Comparison of ENCODE assay signal across 8 cellular contexts in the genomic region with DNA sequence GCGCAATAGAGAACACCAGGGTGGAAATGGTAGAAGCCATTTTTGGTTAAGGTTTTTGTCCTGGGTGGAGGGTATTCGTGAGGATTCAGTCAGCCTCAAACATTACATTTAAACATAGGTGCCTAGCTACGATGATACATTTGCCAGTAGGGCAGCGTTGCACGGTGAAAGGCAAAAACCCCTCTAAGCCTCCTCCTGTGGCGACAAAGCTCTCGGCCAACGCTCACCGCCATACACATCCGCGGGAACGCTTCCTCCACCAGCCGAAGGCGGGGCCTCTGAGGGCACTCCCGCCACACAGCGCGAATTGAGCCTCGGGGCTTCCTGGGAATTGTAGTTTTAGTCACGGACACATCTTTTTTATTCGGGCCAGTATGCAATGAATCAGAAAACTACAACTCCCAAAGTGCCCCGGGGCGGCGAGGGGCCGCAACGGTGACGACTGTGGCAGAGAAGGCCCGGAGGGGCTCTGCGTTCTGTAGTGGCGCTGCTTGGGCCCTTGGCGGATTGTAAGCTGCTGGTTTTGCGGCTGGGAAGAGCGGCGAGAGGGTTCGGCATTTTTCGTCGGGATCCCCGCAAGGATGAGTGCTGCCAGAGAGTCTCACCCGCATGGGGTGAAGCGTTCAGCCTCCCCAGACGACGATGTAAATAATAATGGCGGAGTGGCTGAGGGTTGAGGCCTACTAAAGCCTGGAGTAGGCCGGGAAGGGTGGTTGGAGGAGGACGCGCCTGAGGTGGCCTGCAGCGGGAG. TPM values are rescaled to one million over a fixed set of nuclear protein-coding genes. Genes with fewer than 3 reads are reported as not detected.
DNase-seq lines count a peak whose midpoint lies in the region; ATAC-seq, FAIRE-seq and TF ChIP-seq lines count a peak whose summit lies in the region.

TSS of gene C11orf58 (plus strand) at position 450 of the 751 bp plus-strand sequence. CDS start at position 582, 132 bp downstream.

- H3K4me3 Mint-ChIP-seq in type B pancreatic cell, result peak within 1 kb of the TSS; percentile 84

- no peaks in the 10 kb centered on the region for H3K27me3 Mint-ChIP-seq in type B pancreatic cell

- 0 to 1% (median 1%) methylated on average over 29 to 46 of the region's 46 CpGs for WGBS in adrenal gland, 4 donors
- WGBS in heart left ventricle, 4 donors, result 0 to 1% (median 1%) methylated on average over 42 to 46 of the region's 46 CpGs

- peaks cover 13% of the 10 kb centered on the region for H3K36me3 Mint-ChIP-seq in type B pancreatic cell

- H3K4me3 ChIP-seq in adrenal gland (peak within 1 kb of the TSS; percentile 65 to 100 (median 81)), heart left ventricle (peak within 1 kb of the TSS; percentile 36 to 94 (median 80))

- H3K36me3 ChIP-seq in adrenal gland (replicated peaks in 1 of 2) (no peaks in the 10 kb centered on the region), heart left ventricle (peaks cover 0 to 22% (median 12%) of the 10 kb centered on the region in 9 donors)

- H3K9me3 Mint-ChIP-seq in type B pancreatic cell, result no peaks in the 10 kb centered on the region

- FAIRE-seq in GM12892 (lab: Jason Lieb, UNC), result peak; percentile 98

- H3K27me3 ChIP-seq in adrenal gland (no peaks in the 10 kb centered on the region), heart left ventricle (no peaks in the 10 kb centered on the region)

- DNase-seq in GM12892 (ENCODE audit: insufficient read length) (peak; percentile 62), NCI-H146 (lab: John Stamatoyannopoulos, UW) (peak; percentile 97), T-helper 1 cell (peak; percentile 85 to 95 (median 92)), adrenal gland (peak; percentile 96 to 99 (median 97)), heart left ventricle (peak; percentile 96 to 97 (median 96)), pons (ENCODE audit: low spot score) (peak; percentile 99), type B pancreatic cell (ENCODE audit: extremely low spot score, unreplicated experiment) (peak; percentile 96)

- H3K27ac Mint-ChIP-seq in type B pancreatic cell, result no peak within 1 kb of the TSS

- TF ChIP-seq CTCF in adrenal gland (IDR thresholded peaks at IDR 0.05) (no peak), heart left ventricle (IDR thresholded peaks at IDR 0.05) (peak in 1 of 12 donors; percentile 6), type B pancreatic cell (conservative IDR thresholded peaks at IDR 0.05) (no peak)

- H3K4me1 ChIP-seq in adrenal gland (replicated peaks in 1 of 2) (peaks cover 14 to 34% of the 10 kb centered on the region in 2 donors), heart left ventricle (peaks cover 4 to 45% (median 36%) of the 10 kb centered on the region in 12 donors)

- peak; percentile 97 for TF ChIP-seq POLR2A in GM12892 (IDR thresholded peaks at IDR 0.05; ENCODE audit: low read depth, low read length)
- TF ChIP-seq POLR2A in adrenal gland (IDR thresholded peaks at IDR 0.05), result peak; percentile 83 to 94
- peak in 1 of 2 donors; percentile 82 for TF ChIP-seq POLR2A in heart left ventricle (IDR thresholded peaks at IDR 0.05)

- ATAC-seq in HG02852 (IDR thresholded peaks at IDR 0.05; ENCODE audit: unreplicated experiment), result peak; percentile 96
- peak; percentile 97 to 100 (median 99) for ATAC-seq in heart left ventricle

- H3K9me3 ChIP-seq in adrenal gland (replicated peaks in 1 of 3), result no peaks in the 10 kb centered on the region
- H3K9me3 ChIP-seq in heart left ventricle, result no peaks in the 10 kb centered on the region

- peak within 1 kb of the TSS; percentile 70 to 95 (median 93) for H3K27ac ChIP-seq in adrenal gland
- H3K27ac ChIP-seq in heart left ventricle, result peak within 1 kb of the TSS; percentile 83 to 98 (median 90)

- H3K4me1 Mint-ChIP-seq in type B pancreatic cell (ENCODE audit: unreplicated experiment), result peaks cover 12% of the 10 kb centered on the region

- intact Hi-C loops in adrenal gland (cut with DNase I) (no loop called here), heart left ventricle (cut with DNase I) (loop anchor here in 1 of 10 donors (5.0 kb wide), 1 partner anchor 1086 kb away; no protein-coding TSS in a partner anchor)

RNA-seq across cellular contexts. Expression of gene C11orf58, which starts in this region (rescaled TPM):
- polyA plus RNA-seq in GM12892 (2012; ENCODE audit: missing spikeins), result 154 TPM
- total RNA-seq in adrenal gland, result 100 to 1,000 TPM; 107 to 297 (median 125) TPM
- polyA plus RNA-seq in adrenal gland, result 100 to 1,000 TPM in 1 of 3 donors, 10 to 100 TPM in 2; 63.7 to 251 (median 85.7) TPM
- 100 to 1,000 TPM in 8 of 9 donors, 10 to 100 TPM in 1; 88.2 to 130 (median 110) TPM for total RNA-seq in heart left ventricle
- 100 to 1,000 TPM in 1 of 2 donors, 10 to 100 TPM in 1; 78.3 to 147 TPM for polyA plus RNA-seq in heart left ventricle
- total RNA-seq in type B pancreatic cell (ENCODE audit: low replicate concordance), result 115 and 148 TPM in 2 replicates

Comparison
In these comparisons a context has a peak if more than half of its experiments do, and no peak if none do; other contexts are left out.
1. Peak in every context shown above with its lines: DNase-seq, ATAC-seq, H3K4me3 ChIP-seq and H3K27ac ChIP-seq.